In genomic region chr9:115925424-115925823, GRCh38 we compare ENCODE assay signal across 27 cellular contexts.
DNase-seq lines count a peak whose midpoint lies in the region; ATAC-seq, FAIRE-seq and TF ChIP-seq lines count a peak whose summit lies in the region.
"Had no signal": no experiment of that assay in that cellular context is flagged by ENCODE, and none has a peak within 500 bp of the region (broad histone marks: within the 10 kb centered on the region; RNA-seq: fewer than 3 reads in every experiment).

No MANE protein-coding gene starts in this region.

- no peak for ATAC-seq in activated T-helper 17 cell treated with anti-CD3 and anti-CD28 coated beads, Interleukin-2, amount 50 U/mL, for 72 hours (replicated peaks)
- ATAC-seq: GM12878, GM23338, HCT116 had no signal

- no peaks in the 10 kb centered on the region for H3K27me3 Mint-ChIP-seq in MCF 10A (ENCODE audit: insufficient read depth, unreplicated experiment)
- H3K27me3 Mint-ChIP-seq in activated T-helper 17 cell treated with anti-CD3 and anti-CD28 coated beads, Interleukin-2, amount 50 U/mL, for 72 hours: no peaks in the 10 kb centered on the region
- H3K27me3 Mint-ChIP-seq: CD4-positive, alpha-beta T cell; CD8-positive, alpha-beta memory T cell had no signal

- H3K9me3 ChIP-seq in breast epithelium (no peaks in the 10 kb centered on the region), mesenchymal stem cell (ENCODE audit: control insufficient read depth, low read length) (no peaks in the 10 kb centered on the region), esophagus muscularis mucosa (no peaks in the 10 kb centered on the region)
- H3K9me3 ChIP-seq: BE2C; BLaER1 treated with 17β-estradiol and CSF1 and Interleukin-3, amounts not matched to agents 10 nM and 100 nM had no signal

- H3K36me3 ChIP-seq in breast epithelium (no peaks in the 10 kb centered on the region), mesenchymal stem cell (ENCODE audit: control insufficient read depth in 1 of 2, insufficient read depth in 2 of 2, low read depth in 1 of 2, low read length in 2 of 2) (no peaks in the 10 kb centered on the region), esophagus muscularis mucosa (no peaks in the 10 kb centered on the region)
- H3K36me3 ChIP-seq: BE2C; BLaER1 treated with 17β-estradiol and CSF1 and Interleukin-3, amounts not matched to agents 10 nM and 100 nM had no signal

- BruUV-seq in MCF 10A (replicated peaks; lab: Mats Ljungman, UMichigan): no TSS peak

- H3K4me3 Mint-ChIP-seq in MCF 10A (ENCODE audit: unreplicated experiment): no peak overlapping the region
- no peak overlapping the region for H3K4me3 Mint-ChIP-seq in activated T-helper 17 cell treated with anti-CD3 and anti-CD28 coated beads, Interleukin-2, amount 50 U/mL, for 72 hours
- H3K4me3 Mint-ChIP-seq: CD14-positive monocyte; CD4-positive, alpha-beta T cell; CD8-positive, alpha-beta memory T cell; GM23338; H9 had no signal

- peak; percentile 74 for FAIRE-seq in TTC549 (lab: Jason Lieb, UNC)
- FAIRE-seq: A204.1, D721Med, GM12878, GM18507 had no signal

- DNase-seq in MCF 10A (ENCODE audit: unreplicated experiment): no peak
- DNase-seq in breast epithelium (ENCODE audit: low spot score in 2 of 2): no peak
- DNase-seq in mesenchymal stem cell: no peak
- no peak for DNase-seq in esophagus muscularis mucosa (ENCODE audit: extremely low spot score)
- no peak for DNase-seq in NOMO-1 treated with dmso at 0.1 percent for 144 hours (lab: John Stamatoyannopoulos, UW; ENCODE audit: unreplicated experiment)
- DNase-seq in NK-92 treated with Interleukin-12 subunit alpha and Interleukin-12 subunit beta, amount 100 ng/mL, for 24 hours (lab: John Stamatoyannopoulos, UW): no peak
- DNase-seq: ACHN; AML-193; BE2C; CD4-positive, alpha-beta T cell; CD8-positive, alpha-beta memory T cell; DMS 273 treated with DMSO at 0.1 percent for 48 hours; DMS79; EL; GDM1; H9 had no signal

- no peak for TF ChIP-seq CTCF in MCF 10A (IDR thresholded peaks at IDR 0.05; ENCODE audit: unreplicated experiment)
- TF ChIP-seq CTCF in breast epithelium (IDR thresholded peaks at IDR 0.05): no peak
- no peak for TF ChIP-seq CTCF in esophagus muscularis mucosa (IDR thresholded peaks at IDR 0.05)

- H3K9ac ChIP-seq in mesenchymal stem cell (ENCODE audit: low read length): no peak overlapping the region
- H3K9ac ChIP-seq: BLaER1 treated with 17β-estradiol and CSF1 and Interleukin-3, amounts not matched to agents 10 nM and 100 nM had no signal

- H3K27ac ChIP-seq in breast epithelium: no peak overlapping the region
- H3K27ac ChIP-seq in mesenchymal stem cell (ENCODE audit: low read length, poor library complexity, severe bottlenecking): no peak overlapping the region
- H3K27ac ChIP-seq in esophagus muscularis mucosa (replicated peaks in 1 of 4): no peak overlapping the region
- H3K27ac ChIP-seq: 22Rv1; BLaER1 treated with 17β-estradiol and CSF1 and Interleukin-3, amounts not matched to agents 10 nM and 100 nM had no signal

- peak overlapping the region; percentile 57 for H3K27ac Mint-ChIP-seq in MCF 10A (ENCODE audit: low read depth, unreplicated experiment)
- H3K27ac Mint-ChIP-seq in activated T-helper 17 cell treated with anti-CD3 and anti-CD28 coated beads, Interleukin-2, amount 50 U/mL, for 72 hours: no peak overlapping the region
- H3K27ac Mint-ChIP-seq: CD14-positive monocyte; CD4-positive, alpha-beta T cell; CD8-positive, alpha-beta memory T cell; GM23338; H9 had no signal

- peak overlapping the region; percentile 97 for H2BK12ac ChIP-seq in mesenchymal stem cell (ENCODE audit: low read length in 2 of 2)

- no peak overlapping the region for H2AFZ ChIP-seq in mesenchymal stem cell (ENCODE audit: low read depth, low read length)
- H2AFZ ChIP-seq: GM23338 had no signal

- H3K4me3 ChIP-seq in breast epithelium (no peak overlapping the region), mesenchymal stem cell (ENCODE audit: insufficient read depth in 1 of 2, low read depth in 1 of 2, low read length in 2 of 2) (no peak overlapping the region), esophagus muscularis mucosa (no peak overlapping the region)
- H3K4me3 ChIP-seq: BLaER1 treated with 17β-estradiol and CSF1 and Interleukin-3, amounts not matched to agents 10 nM and 100 nM; GM12878; GM23338 had no signal

- no peak overlapping the region for H3K14ac ChIP-seq in mesenchymal stem cell (ENCODE audit: low read length in 2 of 2)

- peak overlapping the region; percentile 80 for H4K91ac ChIP-seq in mesenchymal stem cell (ENCODE audit: low read length)

- H3K4me1 ChIP-seq in breast epithelium: no peaks in the 10 kb centered on the region
- no peaks in the 10 kb centered on the region for H3K4me1 ChIP-seq in mesenchymal stem cell (ENCODE audit: control insufficient read depth, insufficient read depth, low read depth, low read length)
- H3K4me1 ChIP-seq in esophagus muscularis mucosa: peaks cover 0 to 12% (median 4%) of the 10 kb centered on the region in 4 donors
- H3K4me1 ChIP-seq: BE2C; BLaER1 treated with 17β-estradiol and CSF1 and Interleukin-3, amounts not matched to agents 10 nM and 100 nM had no signal

- peak overlapping the region; percentile 66 to 98 for H3K4ac ChIP-seq in mesenchymal stem cell (ENCODE audit: low read depth in 1 of 2, low read length in 2 of 2)

- no peaks in the 10 kb centered on the region for H3K36me3 Mint-ChIP-seq in MCF 10A (ENCODE audit: insufficient read depth, unreplicated experiment)
- H3K36me3 Mint-ChIP-seq in activated T-helper 17 cell treated with anti-CD3 and anti-CD28 coated beads, Interleukin-2, amount 50 U/mL, for 72 hours (ENCODE audit: low read depth): no peaks in the 10 kb centered on the region
- H3K36me3 Mint-ChIP-seq: CD14-positive monocyte; CD8-positive, alpha-beta memory T cell had no signal

- H3K27me3 ChIP-seq in breast epithelium: no peaks in the 10 kb centered on the region
- no peaks in the 10 kb centered on the region for H3K27me3 ChIP-seq in mesenchymal stem cell (ENCODE audit: control insufficient read depth in 1 of 2, insufficient read depth in 1 of 2, low read length in 2 of 2)
- H3K27me3 ChIP-seq in esophagus muscularis mucosa: no peaks in the 10 kb centered on the region
- H3K27me3 ChIP-seq: BE2C; BLaER1 treated with 17β-estradiol and CSF1 and Interleukin-3, amounts not matched to agents 10 nM and 100 nM had no signal

- no peaks in the 10 kb centered on the region for H3K79me1 ChIP-seq in mesenchymal stem cell (replicated peaks; ENCODE audit: low read length, poor library complexity, severe bottlenecking)

- POLR2A ChIA-PET in MCF 10A (lab: Yijun Ruan, JAX): interaction anchor here (1.7 kb wide), 1 partner anchor 13 kb away, joined by 6 read pairs; no protein-coding TSS in a partner anchor

- no peak overlapping the region for H2AK5ac ChIP-seq in mesenchymal stem cell (ENCODE audit: low read length, severe bottlenecking)

- peaks cover 24% of the 10 kb centered on the region for H3K4me1 Mint-ChIP-seq in MCF 10A (ENCODE audit: insufficient read depth, unreplicated experiment)
- H3K4me1 Mint-ChIP-seq in activated T-helper 17 cell treated with anti-CD3 and anti-CD28 coated beads, Interleukin-2, amount 50 U/mL, for 72 hours: no peaks in the 10 kb centered on the region
- H3K4me1 Mint-ChIP-seq: CD14-positive monocyte; CD8-positive, alpha-beta memory T cell; GM23338 had no signal

- H3K4me2 ChIP-seq in mesenchymal stem cell (ENCODE audit: low read length, poor library complexity, severe bottlenecking): no peak overlapping the region
- H3K4me2 ChIP-seq: BLaER1 treated with 17β-estradiol and CSF1 and Interleukin-3, amounts not matched to agents 10 nM and 100 nM; GM23338 had no signal

- H3K18ac ChIP-seq in mesenchymal stem cell (ENCODE audit: low read depth in 1 of 2, low read length in 2 of 2): peak overlapping the region; percentile 77 to 86

- H4K8ac ChIP-seq in mesenchymal stem cell (ENCODE audit: low read length): peak overlapping the region; percentile 89

- TF ChIP-seq EP300 in esophagus muscularis mucosa (IDR thresholded peaks at IDR 0.05): no peak

- intact Hi-C loops in MCF 10A (cut with micrococcal nuclease): no loop called here
- intact Hi-C loops in breast epithelium (cut with DNase I; ENCODE audit: low total_unique reads): no loop called here
- intact Hi-C loops in esophagus muscularis mucosa (cut with DNase I): no loop called here

- no peak for TF ChIP-seq POLR2A in breast epithelium (IDR thresholded peaks at IDR 0.05)
- TF ChIP-seq POLR2A in esophagus muscularis mucosa (IDR thresholded peaks at IDR 0.05; ENCODE audit: low read depth): no peak

- 98% methylated on average over 2 of the region's 2 CpGs for WGBS in mesenchymal stem cell
- 51% methylated on average over 2 of the region's 2 CpGs for WGBS in esophagus muscularis mucosa

- no peak overlapping the region for H2BK5ac ChIP-seq in mesenchymal stem cell (ENCODE audit: low read depth, low read length, poor library complexity, severe bottlenecking)

- H2BK120ac ChIP-seq in mesenchymal stem cell (ENCODE audit: low read depth, low read length): peak overlapping the region; percentile 93

- CTCF ChIA-PET in MCF 10A (lab: Yijun Ruan, JAX): interaction anchor here (0.7 to 1.0 kb wide), 3 partner anchors 13 to 537 kb away, joined by 3 to 4 read pairs (median 4); no protein-coding TSS in a partner anchor

- H2BK15ac ChIP-seq in mesenchymal stem cell (ENCODE audit: low read depth, poor library complexity, severe bottlenecking): no peak overlapping the region

- no peak overlapping the region for H3K23ac ChIP-seq in mesenchymal stem cell (ENCODE audit: low read length in 2 of 2)

- H3K9me3 Mint-ChIP-seq in MCF 10A (ENCODE audit: unreplicated experiment): no peaks in the 10 kb centered on the region
- H3K9me3 Mint-ChIP-seq in activated T-helper 17 cell treated with anti-CD3 and anti-CD28 coated beads, Interleukin-2, amount 50 U/mL, for 72 hours: no peaks in the 10 kb centered on the region
- H3K9me3 Mint-ChIP-seq: GM23338 had no signal
